Comparison of ENCODE assay signal across 22 cellular contexts in the genomic region with DNA sequence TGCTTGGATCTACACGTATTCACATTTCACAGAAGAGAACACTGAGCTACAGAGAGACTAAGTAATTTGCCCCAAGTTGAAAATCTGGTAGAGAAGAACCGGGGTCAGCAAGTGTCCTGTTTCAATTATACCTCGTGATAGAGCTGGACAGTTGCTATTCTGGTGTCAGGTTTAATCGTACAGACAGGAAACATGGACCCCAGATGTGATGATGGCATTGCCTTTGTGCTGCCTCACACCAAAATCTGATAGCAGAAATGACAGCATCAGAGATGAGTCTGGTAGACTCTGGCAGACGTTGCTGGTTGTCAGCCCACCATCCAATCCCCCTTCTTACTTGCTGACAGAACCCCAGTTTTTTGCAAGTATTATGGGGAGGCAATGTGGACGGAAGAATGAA.
"Had no signal": no experiment of that assay in that cellular context is flagged by ENCODE, and none has a peak within 500 bp of the region (broad histone marks: within the 10 kb centered on the region; RNA-seq: fewer than 3 reads in every experiment).

No MANE protein-coding gene starts in this region.

- H3K27ac Mint-ChIP-seq: activated CD4-positive, alpha-beta memory T cell treated with anti-CD3 and anti-CD28 coated beads for 36 hours; activated naive CD4-positive, alpha-beta T cell treated with anti-CD3 and anti-CD28 coated beads for 36 hours; activated naive CD8-positive, alpha-beta T cell treated with anti-CD3 and anti-CD28 coated beads, Interleukin-2, amount 10 ng/mL, durations not matched to agents 7 days and 5 days; activated T-cell treated with anti-CD3 and anti-CD28 coated beads, Interleukin-2, amount 50 U/mL, for 72 hours; nephron progenitor cell; stimulated activated effector memory CD8-positive, alpha-beta T cell treated with anti-CD3 and anti-CD28 coated beads, Interleukin-12 subunit alpha, Interleukin-12 subunit beta, amount 100 ng/mL, for 72 hours had no signal

- H3K9me3 ChIP-seq: body of pancreas, left ventricle myocardium inferior, right lobe of liver, stomach, suprapubic skin, tibial nerve, uterus had no signal

- ATAC-seq: activated T-cell treated with anti-CD3 and anti-CD28 coated beads, Interleukin-2, amount 50 U/mL, for 72 hours; body of pancreas; foreskin keratinocyte; right lobe of liver; stimulated activated effector memory CD8-positive, alpha-beta T cell treated with anti-CD3 and anti-CD28 coated beads, Interleukin-12 subunit alpha, Interleukin-12 subunit beta, amount 100 ng/mL, for 72 hours had no signal

- H3K36me3 Mint-ChIP-seq: activated CD4-positive, alpha-beta memory T cell treated with anti-CD3 and anti-CD28 coated beads for 36 hours; activated naive CD8-positive, alpha-beta T cell treated with anti-CD3 and anti-CD28 coated beads, Interleukin-2, amount 10 ng/mL, durations not matched to agents 7 days and 5 days; stimulated activated effector memory CD8-positive, alpha-beta T cell treated with anti-CD3 and anti-CD28 coated beads, Interleukin-12 subunit alpha, Interleukin-12 subunit beta, amount 100 ng/mL, for 72 hours had no signal

- DNase-seq: activated CD4-positive, alpha-beta memory T cell treated with anti-CD3 and anti-CD28 coated beads for 36 hours; activated CD4-positive, alpha-beta T cell treated with anti-CD3 and anti-CD28 coated beads for 48 hours; activated effector memory CD4-positive, alpha-beta T cell treated with Interleukin-2 at 50 U/mL for 16 hours; activated naive CD4-positive, alpha-beta T cell treated with anti-CD3 and anti-CD28 coated beads for 36 hours; activated naive CD8-positive, alpha-beta T cell treated with anti-CD3 and anti-CD28 coated beads, Interleukin-2, amount 10 ng/mL, durations not matched to agents 7 days and 5 days; activated T-cell treated with anti-CD3 and anti-CD28 coated beads, Interleukin-2, amount 50 U/mL, for 72 hours; amygdala; body of pancreas; foreskin keratinocyte; kidney glomerular epithelial cell; left ventricle myocardium inferior; midbrain; nephron progenitor cell; right lobe of liver; stimulated activated CD4-positive, alpha-beta T cell treated with anti-CD3 and anti-CD28 coated beads, Interleukin-2, amount 100 ng/mL, for 24 hours; stomach; T-helper 2 cell; uterus had no signal

- H3K4me3 ChIP-seq: body of pancreas, left ventricle myocardium inferior, right lobe of liver, skin epidermis, stomach, suprapubic skin, tibial nerve, uterus had no signal

- H3K4me1 Mint-ChIP-seq: activated naive CD8-positive, alpha-beta T cell treated with anti-CD3 and anti-CD28 coated beads, Interleukin-2, amount 10 ng/mL, durations not matched to agents 7 days and 5 days; stimulated activated effector memory CD8-positive, alpha-beta T cell treated with anti-CD3 and anti-CD28 coated beads, Interleukin-12 subunit alpha, Interleukin-12 subunit beta, amount 100 ng/mL, for 72 hours had no signal

- H3K9me3 Mint-ChIP-seq: activated CD4-positive, alpha-beta memory T cell treated with anti-CD3 and anti-CD28 coated beads for 36 hours; activated naive CD4-positive, alpha-beta T cell treated with anti-CD3 and anti-CD28 coated beads for 36 hours; activated naive CD8-positive, alpha-beta T cell treated with anti-CD3 and anti-CD28 coated beads, Interleukin-2, amount 10 ng/mL, durations not matched to agents 7 days and 5 days; activated T-cell treated with anti-CD3 and anti-CD28 coated beads, Interleukin-2, amount 50 U/mL, for 72 hours; nephron progenitor cell; stimulated activated effector memory CD8-positive, alpha-beta T cell treated with anti-CD3 and anti-CD28 coated beads, Interleukin-12 subunit alpha, Interleukin-12 subunit beta, amount 100 ng/mL, for 72 hours had no signal

- H3K27ac ChIP-seq: body of pancreas, foreskin keratinocyte, left ventricle myocardium inferior, right lobe of liver, skin epidermis, suprapubic skin, tibial nerve, uterus had no signal

- H3K4me3 Mint-ChIP-seq: activated CD4-positive, alpha-beta memory T cell treated with anti-CD3 and anti-CD28 coated beads for 36 hours; activated naive CD4-positive, alpha-beta T cell treated with anti-CD3 and anti-CD28 coated beads for 36 hours; activated naive CD8-positive, alpha-beta T cell treated with anti-CD3 and anti-CD28 coated beads, Interleukin-2, amount 10 ng/mL, durations not matched to agents 7 days and 5 days; activated T-cell treated with anti-CD3 and anti-CD28 coated beads, Interleukin-2, amount 50 U/mL, for 72 hours; nephron progenitor cell; stimulated activated effector memory CD8-positive, alpha-beta T cell treated with anti-CD3 and anti-CD28 coated beads, Interleukin-12 subunit alpha, Interleukin-12 subunit beta, amount 100 ng/mL, for 72 hours had no signal

- H3K27me3 ChIP-seq: foreskin keratinocyte, right lobe of liver, stomach, tibial nerve, uterus had no signal

- H3K4me1 ChIP-seq: body of pancreas, foreskin keratinocyte, left ventricle myocardium inferior, right lobe of liver, tibial nerve, uterus had no signal

- H3K36me3 ChIP-seq: left ventricle myocardium inferior, right lobe of liver, stomach, suprapubic skin, tibial nerve, uterus had no signal

- H3K27me3 Mint-ChIP-seq: activated CD4-positive, alpha-beta memory T cell treated with anti-CD3 and anti-CD28 coated beads for 36 hours had no signal
